8 cellular contexts compared by ENCODE assay signal in genomic region chrX:101407748-101408529, GRCh38. TPM values are rescaled to one million over a fixed set of nuclear protein-coding genes. Genes with fewer than 3 reads are reported as not detected.
A peak's percentile ranks its signal among the peaks of the same experiment; 100 is the strongest.
DNase-seq lines count a peak whose midpoint lies in the region; ATAC-seq and TF ChIP-seq lines count a peak whose summit lies in the region.

Gene GLA, minus strand, starts transcription at chrX:101407925. Its CDS starts 22 bp downstream, at chrX:101407903.
Gene HNRNPH2, plus strand, starts transcription at chrX:101408222. Its CDS starts 3,767 bp downstream, at chrX:101411989.

- WGBS in tibial nerve, 2 donors, result 0 to 40% methylated on average over 27 to 47 of the region's 47 CpGs

- H3K36me3 ChIP-seq in adipocyte (ENCODE audit: control insufficient read depth, insufficient read depth, low read length, severe bottlenecking) (peaks cover 11% of the 10 kb centered on the region), cardiac muscle cell (no peaks in the 10 kb centered on the region), parathyroid adenoma (ENCODE audit: control insufficient read depth, insufficient read depth, low read length) (no peaks in the 10 kb centered on the region), tibial nerve (peaks cover 0 to 18% (median 0%) of the 10 kb centered on the region in 3 donors)

- H3K4me1 ChIP-seq in adipocyte (ENCODE audit: control insufficient read depth, insufficient read depth, low read length) (peaks cover 13% of the 10 kb centered on the region), cardiac muscle cell (ENCODE audit: low read depth) (no peaks in the 10 kb centered on the region), parathyroid adenoma (no peaks in the 10 kb centered on the region), tibial nerve (peaks cover 0 to 40% (median 4%) of the 10 kb centered on the region in 4 donors)

- ATAC-seq in HG02798 (IDR thresholded peaks at IDR 0.05; ENCODE audit: poor library complexity, unreplicated experiment), result peak; percentile 93

- H3K9ac ChIP-seq in adipocyte (ENCODE audit: low read length) (peak within 1 kb of the TSS; percentile 96), parathyroid adenoma (peak within 1 kb of the TSS; percentile 91)

- H3K27ac ChIP-seq in cardiac muscle cell (peak within 1 kb of the TSS; percentile 100), parathyroid adenoma (peak within 1 kb of the TSS; percentile 99), tibial nerve (peak within 1 kb of the TSS; percentile 89 to 97 (median 92))

- no peaks in the 10 kb centered on the region for H3K9me3 ChIP-seq in adipocyte (ENCODE audit: control insufficient read depth, low read length)
- H3K9me3 ChIP-seq in cardiac muscle cell (ENCODE audit: low read depth), result no peaks in the 10 kb centered on the region
- H3K9me3 ChIP-seq in parathyroid adenoma (ENCODE audit: control insufficient read depth, low read length), result no peaks in the 10 kb centered on the region
- H3K9me3 ChIP-seq in tibial nerve, result no peaks in the 10 kb centered on the region

- DNase-seq in GM12865 (ENCODE audit: low read depth) (peak; percentile 97), NCI-H1436 (lab: John Stamatoyannopoulos, UW) (peak; percentile 99), T follicular helper cell (ENCODE audit: low read depth) (peak; percentile 85), adipocyte (ENCODE audit: low read depth) (peak; percentile 96), cardiac muscle cell (ENCODE audit: low read depth in 1 of 2, low spot score in 1 of 2) (peak; percentile 92 to 98), tibial nerve (ENCODE audit: low spot score in 2 of 2) (peak; percentile 87 to 97)

- TF ChIP-seq CTCF in GM12865 (IDR thresholded peaks at IDR 0.05; ENCODE audit: insufficient read depth, low read depth, low read length, missing control alignments), result peak; percentile 9
- TF ChIP-seq CTCF in cardiac muscle cell (IDR thresholded peaks at IDR 0.05; ENCODE audit: low read depth, low read length), result no peak
- no peak for TF ChIP-seq CTCF in parathyroid adenoma (IDR thresholded peaks at IDR 0.05)
- peak in 1 of 5 experiments; percentile 38 for TF ChIP-seq CTCF in tibial nerve (IDR thresholded peaks at IDR 0.05)

- peak within 1 kb of the TSS; percentile 76 for H3K4me2 ChIP-seq in parathyroid adenoma (ENCODE audit: low read length)

- peak within 1 kb of the TSS; percentile 76 for H2AFZ ChIP-seq in parathyroid adenoma

- TF ChIP-seq EP300 in tibial nerve (IDR thresholded peaks at IDR 0.05), result peak; percentile 87 to 98

- peaks cover 13% of the 10 kb centered on the region for H3K79me2 ChIP-seq in parathyroid adenoma

- H3K27me3 ChIP-seq in adipocyte (replicated peaks; ENCODE audit: control insufficient read depth, insufficient read depth, low read length) (no peaks in the 10 kb centered on the region), cardiac muscle cell (no peaks in the 10 kb centered on the region), parathyroid adenoma (ENCODE audit: control insufficient read depth, insufficient read depth, low read length) (no peaks in the 10 kb centered on the region), tibial nerve (peaks cover 0 to 13% of the 10 kb centered on the region in 2 donors)

- TF ChIP-seq POLR2A in tibial nerve (IDR thresholded peaks at IDR 0.05), result peak; percentile 80 to 84

- peak within 1 kb of the TSS; percentile 78 for H3K4me3 ChIP-seq in GM12865 (ENCODE audit: low read depth, low read length)
- H3K4me3 ChIP-seq in adipocyte (ENCODE audit: low read length), result peak within 1 kb of the TSS; percentile 88
- H3K4me3 ChIP-seq in cardiac muscle cell, result peak within 1 kb of the TSS; percentile 60
- peak within 1 kb of the TSS; percentile 93 for H3K4me3 ChIP-seq in parathyroid adenoma (ENCODE audit: low read depth, low read length)
- H3K4me3 ChIP-seq in tibial nerve, result peak within 1 kb of the TSS; percentile 47 to 61 (median 56)

RNA-seq across cellular contexts. Expression of gene GLA, which starts in this region (rescaled TPM):
- 10.0 and 12.0 TPM in 2 replicates for total RNA-seq in cardiac muscle cell
- polyA plus RNA-seq in cardiac muscle cell, result 17.3 and 20.9 TPM in 2 replicates
- 10 to 100 TPM; 18.1 to 20.1 (median 19.2) TPM for total RNA-seq in tibial nerve

RNA-seq across cellular contexts. Expression of gene HNRNPH2, which starts in this region (rescaled TPM):
- total RNA-seq in cardiac muscle cell, result 76.9 and 87.3 TPM in 2 replicates
- polyA plus RNA-seq in cardiac muscle cell, result 166 and 189 TPM in 2 replicates
- total RNA-seq in tibial nerve, result 10 to 100 TPM; 31.2 to 46.0 (median 40.1) TPM

Comparison
In these comparisons a context has a peak if more than half of its experiments do, and no peak if none do; other contexts are left out.
1. Peak in every context shown above with its lines: DNase-seq, ATAC-seq, H3K4me3 ChIP-seq and H3K27ac ChIP-seq.